In the genomic region with DNA sequence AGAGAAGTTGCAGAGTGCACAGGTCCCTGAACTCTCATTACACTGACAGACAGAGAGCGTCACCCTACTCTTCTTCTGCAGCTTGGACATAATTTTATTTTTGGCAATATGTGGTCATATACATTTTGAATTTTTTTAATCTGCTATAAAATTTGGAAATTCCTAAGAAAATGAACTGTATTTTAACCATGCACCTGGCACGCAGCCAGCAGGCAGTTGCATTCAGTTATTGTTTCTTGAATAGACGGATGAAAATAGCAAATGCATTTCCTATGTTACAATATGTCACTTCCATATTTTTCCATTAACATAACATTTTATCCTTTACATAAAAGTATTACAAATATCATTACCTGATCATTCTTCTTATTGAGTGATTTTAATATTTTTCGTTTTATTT, we compare ENCODE assay signal across 29 cellular contexts.
"Had no signal": no experiment of that assay in that cellular context is flagged by ENCODE, and none has a peak within 500 bp of the region (broad histone marks: within the 10 kb centered on the region; RNA-seq: fewer than 3 reads in every experiment).

No MANE protein-coding gene starts in this region.

- H3K4me3 ChIP-seq: left ventricle myocardium inferior, lung, pancreas, prostate gland, sigmoid colon, smooth muscle cell, stomach, testis, thyroid gland, transverse colon, upper lobe of left lung, vagina had no signal

- H3K9me3 ChIP-seq: left ventricle myocardium inferior, pancreas, prostate gland, sigmoid colon, stomach, testis, thyroid gland, transverse colon, upper lobe of left lung, vagina had no signal

- H3K4me1 ChIP-seq: left ventricle myocardium inferior, pancreas, prostate gland, testis, thyroid gland, transverse colon, upper lobe of left lung had no signal

- H3K27me3 Mint-ChIP-seq: stimulated activated naive B cell treated with anti-CD40 and anti-IgM and Interleukin-4, amounts not matched to agents 10 μg/mL and 1 μg/mL and 100 μg/mL, for 72 hours had no signal

- H3K27me3 ChIP-seq: pancreas, sigmoid colon, stomach, testis, thyroid gland, transverse colon, upper lobe of left lung, vagina had no signal

- H3K27ac ChIP-seq: left ventricle myocardium inferior, pancreas, prostate gland, sigmoid colon, stomach, testis, thyroid gland, transverse colon, upper lobe of left lung, vagina had no signal

- ATAC-seq: left colon; naive thymus-derived CD8-positive, alpha-beta T cell; pancreas; right cardiac atrium; stimulated activated naive B cell treated with anti-CD40 and anti-IgM and Interleukin-4, amounts not matched to agents 10 μg/mL and 1 μg/mL and 100 μg/mL, for 72 hours; stimulated activated naive CD8-positive, alpha-beta T cell treated with anti-CD3 and anti-CD28 coated beads, Interleukin-15, Interleukin-2, amounts not matched to agents 100 U/mL and 50 U/mL, for 24 hours had no signal

- H3K4me1 Mint-ChIP-seq: memory B cell; naive thymus-derived CD8-positive, alpha-beta T cell; neural crest cell; stimulated activated naive B cell treated with anti-CD40 and anti-IgM and Interleukin-4, amounts not matched to agents 10 μg/mL and 1 μg/mL and 100 μg/mL, for 72 hours had no signal

- H3K4me2 ChIP-seq: smooth muscle cell had no signal

- H3K36me3 ChIP-seq: left ventricle myocardium inferior, pancreas, prostate gland, sigmoid colon, stomach, thyroid gland, transverse colon, upper lobe of left lung, vagina had no signal

- H3K9me3 Mint-ChIP-seq: neural crest cell had no signal

- DNase-seq: hippocampal formation; kidney glomerular epithelial cell; left colon; left ventricle myocardium inferior; midbrain; naive thymus-derived CD8-positive, alpha-beta T cell; nucleus accumbens; retina; sigmoid colon; stimulated activated CD4-positive, alpha-beta T cell treated with anti-CD3 and anti-CD28 coated beads, Interleukin-1b, Interleukin-23, amount 100 ng/mL, for 48 hours; stimulated activated CD4-positive, alpha-beta T cell treated with anti-CD3 and anti-CD28 coated beads, Interleukin-2, amount 100 ng/mL, for 48 hours; stimulated activated CD4-positive, alpha-beta T cell treated with anti-CD3 and anti-CD28 coated beads, Interleukin-4, amount 100 ng/mL, for 4 hours; stimulated activated CD8-positive, alpha-beta memory T cell treated with anti-CD3 and anti-CD28 coated beads, Interleukin-4, amount 100 ng/mL, for 48 hours; stimulated activated naive B cell treated with anti-CD40 and anti-IgM and Interleukin-4, amounts not matched to agents 10 μg/mL and 1 μg/mL and 100 μg/mL, for 72 hours; stimulated activated naive CD8-positive, alpha-beta T cell treated with anti-CD3 and anti-CD28 coated beads, Interleukin-15, Interleukin-2, amounts not matched to agents 100 U/mL and 50 U/mL, for 24 hours; stomach; testis; thyroid gland; transverse colon; upper lobe of left lung had no signal

- H3K27ac Mint-ChIP-seq: memory B cell; naive thymus-derived CD8-positive, alpha-beta T cell; nephron; stimulated activated naive B cell treated with anti-CD40 and anti-IgM and Interleukin-4, amounts not matched to agents 10 μg/mL and 1 μg/mL and 100 μg/mL, for 72 hours had no signal

- H3K4me3 Mint-ChIP-seq: memory B cell; naive thymus-derived CD8-positive, alpha-beta T cell; nephron; neural crest cell; stimulated activated naive B cell treated with anti-CD40 and anti-IgM and Interleukin-4, amounts not matched to agents 10 μg/mL and 1 μg/mL and 100 μg/mL, for 72 hours had no signal

- H3K36me3 Mint-ChIP-seq: memory B cell; stimulated activated naive B cell treated with anti-CD40 and anti-IgM and Interleukin-4, amounts not matched to agents 10 μg/mL and 1 μg/mL and 100 μg/mL, for 72 hours had no signal
